1 cellular context compared by ENCODE assay signal in the genomic region with DNA sequence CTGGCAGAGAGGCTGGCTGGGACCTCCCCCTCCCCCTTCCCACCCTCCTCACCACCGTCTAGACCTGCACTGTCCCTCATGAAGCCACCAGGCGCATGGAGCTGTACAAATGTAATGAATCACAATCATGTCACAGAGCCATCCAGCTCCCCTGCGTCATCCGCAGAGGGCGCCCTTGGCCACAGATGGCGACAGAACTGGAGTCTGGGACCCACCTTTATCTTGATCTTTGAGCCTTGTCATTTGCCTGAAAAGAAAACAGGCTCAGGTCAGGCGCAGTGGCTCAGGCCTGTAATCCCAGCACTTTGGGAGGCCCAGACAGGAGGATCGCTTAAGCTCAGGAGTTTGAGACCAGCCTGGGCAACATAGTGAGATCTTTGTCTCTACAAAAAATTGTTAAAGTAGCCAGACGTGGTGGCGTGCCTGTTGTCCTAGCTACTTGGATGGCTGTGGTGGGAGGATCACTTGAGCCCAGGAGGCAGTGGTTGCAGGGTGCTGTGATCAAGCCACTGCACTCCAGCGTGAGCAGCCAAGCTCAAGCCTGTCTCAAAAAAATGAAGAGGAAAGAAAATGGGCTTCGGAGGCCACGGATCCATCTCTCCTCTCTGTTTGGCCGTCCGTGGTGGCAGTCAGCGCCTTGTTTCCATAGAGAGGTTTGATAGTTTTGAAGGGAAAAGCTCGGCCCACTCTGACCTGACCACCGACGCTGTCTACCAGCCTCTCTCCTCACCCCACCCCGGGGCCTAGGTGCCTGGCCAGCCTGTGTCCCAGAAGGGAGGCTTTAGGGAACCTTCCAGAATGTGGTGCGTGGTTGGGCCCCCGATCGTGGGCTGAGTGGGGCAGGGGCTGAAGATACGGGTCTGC.
TF ChIP-seq lines count a peak whose summit lies in the region.

No MANE protein-coding gene starts in this region.

TF ChIP-seq in HepG2, 621 proteins besides CTCF, POLR2A, EP300 and RAD21 (continued from another document and continues in another):
- TF ChIP-seq GPBP1L1 (CRISPR knock-in tag; IDR thresholded peaks at IDR 0.05) (no peak), HMGA1 (CRISPR knock-in tag; conservative IDR thresholded peaks at IDR 0.05) (no peak), ZNF839 (CRISPR knock-in tag; IDR thresholded peaks at IDR 0.05; ENCODE audit: borderline replicate concordance) (no peak), CAMTA2 (CRISPR knock-in tag; IDR thresholded peaks at IDR 0.05; ENCODE audit: borderline replicate concordance) (no peak; the same call in 1 of the 2 replicates), SNAI1 (CRISPR knock-in tag; IDR thresholded peaks at IDR 0.05; ENCODE audit: borderline replicate concordance) (no peak), ZFP1 (CRISPR knock-in tag; IDR thresholded peaks at IDR 0.05) (peak; percentile 65; the same call in 1 of the 2 replicates), RFX5 (IDR thresholded peaks at IDR 0.05; ENCODE audit: low read depth, low read length) (no peak), GATAD1 (CRISPR knock-in tag; IDR thresholded peaks at IDR 0.05) (peak; percentile 81), ARNT2 (CRISPR knock-in tag; IDR thresholded peaks at IDR 0.05; ENCODE audit: low read depth) (no peak), ZNF567 (CRISPR knock-in tag; IDR thresholded peaks at IDR 0.05; ENCODE audit: borderline replicate concordance) (no peak), MTF2 (CRISPR knock-in tag; IDR thresholded peaks at IDR 0.05; ENCODE audit: borderline replicate concordance) (no peak; the same call in 1 of the 2 replicates), ATM (IDR thresholded peaks at IDR 0.05; ENCODE audit: borderline replicate concordance) (no peak), ZNF20 (CRISPR knock-in tag; IDR thresholded peaks at IDR 0.05) (no peak), PCBP2 (optimal IDR thresholded peaks at IDR 0.05; ENCODE audit: low read depth, low read length, poor library complexity, severe bottlenecking) (no peak), MAFF (IDR thresholded peaks at IDR 0.05; ENCODE audit: low read depth, low read length) (no peak), ZKSCAN5 (CRISPR knock-in tag; IDR thresholded peaks at IDR 0.05) (no peak), ZFP82 (CRISPR knock-in tag; IDR thresholded peaks at IDR 0.05; ENCODE audit: borderline replicate concordance) (no peak), ZNF205 (CRISPR knock-in tag; IDR thresholded peaks at IDR 0.05) (peak; percentile 92), MED1 (CRISPR knock-in tag; IDR thresholded peaks at IDR 0.05) (peak; percentile 93), ZHX2 (IDR thresholded peaks at IDR 0.05; ENCODE audit: low read depth) (no peak; the same call in 1 of the 2 replicates), ZHX2 (CRISPR knock-in tag; IDR thresholded peaks at IDR 0.05; ENCODE audit: borderline replicate concordance) (no peak), XRCC5 (optimal IDR thresholded peaks at IDR 0.05; ENCODE audit: low read length) (peak; percentile 99), RFXAP (CRISPR knock-in tag; IDR thresholded peaks at IDR 0.05; ENCODE audit: borderline replicate concordance) (peak; percentile 11; the same call in 1 of the 2 replicates), SP5 (CRISPR knock-in tag; IDR thresholded peaks at IDR 0.05; ENCODE audit: borderline replicate concordance, low read depth) (peak; percentile 68; the same call in 1 of the 2 replicates), MED8 (CRISPR knock-in tag; IDR thresholded peaks at IDR 0.05; ENCODE audit: insufficient replicate concordance) (no peak), ZMAT3 (CRISPR knock-in tag; conservative IDR thresholded peaks at IDR 0.05) (peak; percentile 36; the same call in 1 of the 2 replicates), EEA1 (CRISPR knock-in tag; IDR thresholded peaks at IDR 0.05; ENCODE audit: borderline replicate concordance) (no peak), SATB2 (CRISPR knock-in tag; IDR thresholded peaks at IDR 0.05) (peak; percentile 34; the same call in 1 of the 2 replicates), CREB1 (IDR thresholded peaks at IDR 0.05) (peak; percentile 89), CREB1 (CRISPR knock-in tag; IDR thresholded peaks at IDR 0.05) (no peak), ZBTB7B (CRISPR knock-in tag; IDR thresholded peaks at IDR 0.05) (peak; percentile 97), TOPORS (CRISPR knock-in tag; IDR thresholded peaks at IDR 0.05) (no peak; the same call in 1 of the 2 replicates), ZNF747 (CRISPR knock-in tag; IDR thresholded peaks at IDR 0.05; ENCODE audit: borderline replicate concordance) (no peak), RNF2 (conservative IDR thresholded peaks at IDR 0.05; ENCODE audit: low read depth) (no peak; the same call in 1 of the 2 replicates), ZNF580 (CRISPR knock-in tag; IDR thresholded peaks at IDR 0.05; ENCODE audit: borderline replicate concordance, low read depth) (peak; percentile 97)
- TF ChIP-seq, protein P1, sequence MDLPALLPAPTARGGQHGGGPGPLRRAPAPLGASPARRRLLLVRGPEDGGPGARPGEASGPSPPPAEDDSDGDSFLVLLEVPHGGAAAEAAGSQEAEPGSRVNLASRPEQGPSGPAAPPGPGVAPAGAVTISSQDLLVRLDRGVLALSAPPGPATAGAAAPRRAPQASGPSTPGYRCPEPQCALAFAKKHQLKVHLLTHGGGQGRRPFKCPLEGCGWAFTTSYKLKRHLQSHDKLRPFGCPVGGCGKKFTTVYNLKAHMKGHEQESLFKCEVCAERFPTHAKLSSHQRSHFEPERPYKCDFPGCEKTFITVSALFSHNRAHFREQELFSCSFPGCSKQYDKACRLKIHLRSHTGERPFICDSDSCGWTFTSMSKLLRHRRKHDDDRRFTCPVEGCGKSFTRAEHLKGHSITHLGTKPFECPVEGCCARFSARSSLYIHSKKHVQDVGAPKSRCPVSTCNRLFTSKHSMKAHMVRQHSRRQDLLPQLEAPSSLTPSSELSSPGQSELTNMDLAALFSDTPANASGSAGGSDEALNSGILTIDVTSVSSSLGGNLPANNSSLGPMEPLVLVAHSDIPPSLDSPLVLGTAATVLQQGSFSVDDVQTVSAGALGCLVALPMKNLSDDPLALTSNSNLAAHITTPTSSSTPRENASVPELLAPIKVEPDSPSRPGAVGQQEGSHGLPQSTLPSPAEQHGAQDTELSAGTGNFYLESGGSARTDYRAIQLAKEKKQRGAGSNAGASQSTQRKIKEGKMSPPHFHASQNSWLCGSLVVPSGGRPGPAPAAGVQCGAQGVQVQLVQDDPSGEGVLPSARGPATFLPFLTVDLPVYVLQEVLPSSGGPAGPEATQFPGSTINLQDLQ (CRISPR knock-in tag; IDR thresholded peaks at IDR 0.05), result no peak; the same call in 1 of the 2 replicates
- TF ChIP-seq, protein P2, sequence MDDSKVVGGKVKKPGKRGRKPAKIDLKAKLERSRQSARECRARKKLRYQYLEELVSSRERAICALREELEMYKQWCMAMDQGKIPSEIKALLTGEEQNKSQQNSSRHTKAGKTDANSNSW (CRISPR knock-in tag; IDR thresholded peaks at IDR 0.05; ENCODE audit: borderline replicate concordance), result peak; percentile 25; the same call in 1 of the 2 replicates
- TF ChIP-seq, protein P3, sequence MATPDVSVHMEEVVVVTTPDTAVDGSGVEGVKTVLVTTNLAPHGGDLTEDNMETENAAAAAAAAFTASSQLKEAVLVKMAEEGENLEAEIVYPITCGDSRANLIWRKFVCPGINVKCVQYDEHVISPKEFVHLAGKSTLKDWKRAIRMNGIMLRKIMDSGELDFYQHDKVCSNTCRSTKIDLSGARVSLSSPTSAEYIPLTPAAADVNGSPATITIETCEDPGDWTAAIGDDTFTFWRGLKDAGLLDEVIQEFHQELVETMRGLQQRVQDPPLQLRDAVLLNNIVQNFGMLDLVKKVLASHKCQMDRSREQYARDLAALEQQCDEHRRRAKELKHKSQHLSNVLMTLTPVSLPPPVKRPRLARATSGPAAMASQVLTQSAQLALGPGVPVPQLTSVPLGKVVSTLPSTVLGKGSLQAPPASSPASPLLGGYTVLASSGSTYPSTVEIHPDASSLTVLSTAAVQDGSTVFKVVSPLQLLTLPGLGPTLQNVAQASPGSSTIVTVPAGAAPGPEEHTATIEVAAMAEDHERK (CRISPR knock-in tag; IDR thresholded peaks at IDR 0.05; ENCODE audit: low read depth), result no peak
- TF ChIP-seq, protein P4, sequence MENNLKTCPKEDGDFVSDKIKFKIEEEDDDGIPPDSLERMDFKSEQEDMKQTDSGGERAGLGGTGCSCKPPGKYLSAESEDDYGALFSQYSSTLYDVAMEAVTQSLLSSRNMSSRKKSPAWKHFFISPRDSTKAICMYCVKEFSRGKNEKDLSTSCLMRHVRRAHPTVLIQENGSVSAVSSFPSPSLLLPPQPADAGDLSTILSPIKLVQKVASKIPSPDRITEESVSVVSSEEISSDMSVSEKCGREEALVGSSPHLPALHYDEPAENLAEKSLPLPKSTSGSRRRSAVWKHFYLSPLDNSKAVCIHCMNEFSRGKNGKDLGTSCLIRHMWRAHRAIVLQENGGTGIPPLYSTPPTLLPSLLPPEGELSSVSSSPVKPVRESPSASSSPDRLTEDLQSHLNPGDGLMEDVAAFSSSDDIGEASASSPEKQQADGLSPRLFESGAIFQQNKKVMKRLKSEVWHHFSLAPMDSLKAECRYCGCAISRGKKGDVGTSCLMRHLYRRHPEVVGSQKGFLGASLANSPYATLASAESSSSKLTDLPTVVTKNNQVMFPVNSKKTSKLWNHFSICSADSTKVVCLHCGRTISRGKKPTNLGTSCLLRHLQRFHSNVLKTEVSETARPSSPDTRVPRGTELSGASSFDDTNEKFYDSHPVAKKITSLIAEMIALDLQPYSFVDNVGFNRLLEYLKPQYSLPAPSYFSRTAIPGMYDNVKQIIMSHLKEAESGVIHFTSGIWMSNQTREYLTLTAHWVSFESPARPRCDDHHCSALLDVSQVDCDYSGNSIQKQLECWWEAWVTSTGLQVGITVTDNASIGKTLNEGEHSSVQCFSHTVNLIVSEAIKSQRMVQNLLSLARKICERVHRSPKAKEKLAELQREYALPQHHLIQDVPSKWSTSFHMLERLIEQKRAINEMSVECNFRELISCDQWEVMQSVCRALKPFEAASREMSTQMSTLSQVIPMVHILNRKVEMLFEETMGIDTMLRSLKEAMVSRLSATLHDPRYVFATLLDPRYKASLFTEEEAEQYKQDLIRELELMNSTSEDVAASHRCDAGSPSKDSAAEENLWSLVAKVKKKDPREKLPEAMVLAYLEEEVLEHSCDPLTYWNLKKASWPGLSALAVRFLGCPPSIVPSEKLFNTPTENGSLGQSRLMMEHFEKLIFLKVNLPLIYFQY (CRISPR knock-in tag; IDR thresholded peaks at IDR 0.05; ENCODE audit: borderline replicate concordance), result peak; percentile 94
- TF ChIP-seq, protein P5, sequence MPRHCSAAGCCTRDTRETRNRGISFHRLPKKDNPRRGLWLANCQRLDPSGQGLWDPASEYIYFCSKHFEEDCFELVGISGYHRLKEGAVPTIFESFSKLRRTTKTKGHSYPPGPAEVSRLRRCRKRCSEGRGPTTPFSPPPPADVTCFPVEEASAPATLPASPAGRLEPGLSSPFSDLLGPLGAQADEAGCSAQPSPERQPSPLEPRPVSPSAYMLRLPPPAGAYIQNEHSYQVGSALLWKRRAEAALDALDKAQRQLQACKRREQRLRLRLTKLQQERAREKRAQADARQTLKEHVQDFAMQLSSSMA (CRISPR knock-in tag; IDR thresholded peaks at IDR 0.05), result 0 out of 2 replicates have a peak, but pooled peaks have one; percentile 41
- TF ChIP-seq, protein P6, sequence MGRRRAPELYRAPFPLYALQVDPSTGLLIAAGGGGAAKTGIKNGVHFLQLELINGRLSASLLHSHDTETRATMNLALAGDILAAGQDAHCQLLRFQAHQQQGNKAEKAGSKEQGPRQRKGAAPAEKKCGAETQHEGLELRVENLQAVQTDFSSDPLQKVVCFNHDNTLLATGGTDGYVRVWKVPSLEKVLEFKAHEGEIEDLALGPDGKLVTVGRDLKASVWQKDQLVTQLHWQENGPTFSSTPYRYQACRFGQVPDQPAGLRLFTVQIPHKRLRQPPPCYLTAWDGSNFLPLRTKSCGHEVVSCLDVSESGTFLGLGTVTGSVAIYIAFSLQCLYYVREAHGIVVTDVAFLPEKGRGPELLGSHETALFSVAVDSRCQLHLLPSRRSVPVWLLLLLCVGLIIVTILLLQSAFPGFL (CRISPR knock-in tag; IDR thresholded peaks at IDR 0.05), result no peak
